In genomic region chr1:170931650-170932049, GRCh38 we compare ENCODE assay signal across 1 cellular context.
TF ChIP-seq lines count a peak whose summit lies in the region.

No MANE protein-coding gene starts in this region.

TF ChIP-seq in SK-N-SH, 30 proteins besides CTCF, POLR2A, EP300 and RAD21 (continued from another document):
- TF ChIP-seq ZBTB33 (IDR thresholded peaks at IDR 0.05; ENCODE audit: borderline replicate concordance, low read depth): no peak
- TF ChIP-seq CHD2 (IDR thresholded peaks at IDR 0.05; ENCODE audit: low read length, partially characterized antibody): no peak
- TF ChIP-seq GATA2 (CRISPR knock-in tag; IDR thresholded peaks at IDR 0.05): no peak
- no peak for TF ChIP-seq REST (IDR thresholded peaks at IDR 0.05; ENCODE audit: low read depth, low read length)
- TF ChIP-seq RXRA (IDR thresholded peaks at IDR 0.05; ENCODE audit: borderline replicate concordance, low read depth): no peak
- TF ChIP-seq RFX5 (IDR thresholded peaks at IDR 0.05; ENCODE audit: low read length): no peak
TF ChIP-seq in SK-N-SH: peak in this region for 0.
